In genomic region chr3:184748219-184749135, GRCh38 we compare ENCODE assay signal across 8 cellular contexts. TPM values are rescaled to one million over a fixed set of nuclear protein-coding genes. Genes with fewer than 3 reads are reported as not detected.
A peak's percentile ranks its signal among the peaks of the same experiment; 100 is the strongest.
DNase-seq lines count a peak whose midpoint lies in the region; ATAC-seq and TF ChIP-seq lines count a peak whose summit lies in the region.

No MANE protein-coding gene starts in this region.

- H4K8ac ChIP-seq in neuronal stem cell (ENCODE audit: low read depth, low read length): no peak overlapping the region

- no peak overlapping the region for H2BK12ac ChIP-seq in neuronal stem cell (ENCODE audit: low read length)

- no peak overlapping the region for H3K18ac ChIP-seq in neuronal stem cell (ENCODE audit: low read length)

- H2AFZ ChIP-seq in DND-41 (ENCODE audit: low read depth, low read length) (no peak overlapping the region), neuronal stem cell (ENCODE audit: low read length) (no peak overlapping the region)

- H2BK15ac ChIP-seq in neuronal stem cell (ENCODE audit: low read length): no peak overlapping the region

- no peaks in the 10 kb centered on the region for H3K79me1 ChIP-seq in neuronal stem cell (ENCODE audit: low read depth, low read length)

- no peak overlapping the region for H3K14ac ChIP-seq in neuronal stem cell (ENCODE audit: low read length)

- peak; percentile 31 for TF ChIP-seq CTCF in DND-41 (IDR thresholded peaks at IDR 0.05; ENCODE audit: borderline replicate concordance, extremely low read depth, low read length, poor library complexity, severe bottlenecking)

- no CpG with 5 or more reads among the region's 8 CpGs for WGBS in neuronal stem cell (ENCODE audit: extremely low coverage in 2 of 2, insufficient read length in 2 of 2, insufficient replicate concordance in 1 of 2), 2 donors

- H3K9me3 ChIP-seq in DND-41 (ENCODE audit: insufficient read depth, low read length, severe bottlenecking) (no peaks in the 10 kb centered on the region), neuronal stem cell (replicated peaks in 1 of 2; ENCODE audit: control insufficient read depth in 2 of 2, insufficient read depth in 1 of 2, low read depth in 1 of 2, low read length in 2 of 2) (no peaks in the 10 kb centered on the region)

- no peaks in the 10 kb centered on the region for H3K79me2 ChIP-seq in DND-41 (ENCODE audit: insufficient read depth, low read length)

- H3K4me2 ChIP-seq in DND-41 (ENCODE audit: insufficient read depth, low read length): no peak overlapping the region
- no peak overlapping the region for H3K4me2 ChIP-seq in neuronal stem cell (ENCODE audit: insufficient read depth, low read length, poor library complexity, severe bottlenecking)

- H3K36me3 ChIP-seq in DND-41 (ENCODE audit: insufficient read depth, low read length) (no peaks in the 10 kb centered on the region), neuronal stem cell (replicated peaks in 1 of 2; ENCODE audit: control insufficient read depth in 2 of 2, insufficient read depth in 2 of 2, low read length in 2 of 2) (no peaks in the 10 kb centered on the region)

- no peak overlapping the region for H4K91ac ChIP-seq in neuronal stem cell (ENCODE audit: low read depth, low read length, poor library complexity)

- H3K4me1 ChIP-seq in DND-41 (ENCODE audit: insufficient read depth, low read length): no peaks in the 10 kb centered on the region
- peaks cover 4 to 9% of the 10 kb centered on the region in 2 donors for H3K4me1 ChIP-seq in neuronal stem cell (ENCODE audit: control insufficient read depth in 2 of 2, insufficient read depth in 1 of 2, low read depth in 1 of 2, low read length in 2 of 2)

- H3K9ac ChIP-seq in DND-41 (ENCODE audit: low read depth, low read length) (no peak overlapping the region), neuronal stem cell (ENCODE audit: low read depth, low read length, poor library complexity) (no peak overlapping the region)

- no peak overlapping the region for H3K23ac ChIP-seq in neuronal stem cell (ENCODE audit: low read depth, low read length, poor library complexity)

- H2BK120ac ChIP-seq in neuronal stem cell (ENCODE audit: low read depth, low read length): no peak overlapping the region

- DNase-seq in DND-41 (no peak), NCI-H526 (lab: John Stamatoyannopoulos, UW) (peak; percentile 88 to 95), epithelial cell of prostate (ENCODE audit: low read depth, low spot score) (no peak), neuronal stem cell (ENCODE audit: low spot score) (no peak)
- no peak for DNase-seq in stimulated activated CD4-positive, alpha-beta T cell treated with anti-CD3 and anti-CD28 coated beads, Interleukin-4, amount 100 ng/mL, for 4 hours

- H3K4ac ChIP-seq in neuronal stem cell (ENCODE audit: low read length): no peak overlapping the region

- no peaks in the 10 kb centered on the region for H4K20me1 ChIP-seq in DND-41 (ENCODE audit: insufficient read depth, low read length)

- H3K4me3 ChIP-seq in DND-41 (ENCODE audit: low read depth in 1 of 2, low read length in 2 of 2) (no peak overlapping the region), skin epidermis (no peak overlapping the region), neuronal stem cell (ENCODE audit: low read length in 2 of 2) (no peak overlapping the region)

- H3K27ac ChIP-seq in DND-41 (ENCODE audit: low read length) (no peak overlapping the region), epithelial cell of prostate (peak overlapping the region; percentile 35), skin epidermis (peak overlapping the region in 18 of 21 experiments; percentile 4 to 80 (median 56)), neuronal stem cell (replicated peaks; ENCODE audit: low read length) (no peak overlapping the region)

- no peak overlapping the region for H2AK5ac ChIP-seq in neuronal stem cell (ENCODE audit: low read depth, low read length)

- H2BK5ac ChIP-seq in neuronal stem cell (ENCODE audit: low read length): no peak overlapping the region

- H3K27me3 ChIP-seq in DND-41 (ENCODE audit: insufficient read depth, low read length, poor library complexity): peaks cover 14% of the 10 kb centered on the region
- peaks cover 0 to 27% (median 3%) of the 10 kb centered on the region in 3 experiments for H3K27me3 ChIP-seq in neuronal stem cell (ENCODE audit: control insufficient read depth in 3 of 3, insufficient read depth in 3 of 3, low read depth in 1 of 3, low read length in 3 of 3)

- ATAC-seq in DND-41 (ENCODE audit: insufficient read depth, low read depth) (0 out of 3 replicates have a peak, but pooled peaks have one; percentile 39), GM21529 (IDR thresholded peaks at IDR 0.05; ENCODE audit: unreplicated experiment) (peak; percentile 71), HG03135 (IDR thresholded peaks at IDR 0.05; ENCODE audit: unreplicated experiment) (no peak)

RNA-seq across cellular contexts. Expression of gene MAGEF1, which starts 36.6 kb away (rescaled TPM):
- polyA plus RNA-seq in neuronal stem cell (2013, experiment 1 of 2): 67.9 TPM
- 67.5 TPM for polyA plus RNA-seq in neuronal stem cell (2013, experiment 2 of 2)

Comparison
In these comparisons a context has a peak if more than half of its experiments do, and no peak if none do; other contexts are left out.
1. DNase-seq: peak in NCI-H526 (2 of 2); none in DND-41 (single experiment), epithelial cell of prostate (single experiment), neuronal stem cell (single experiment) and stimulated activated CD4-positive, alpha-beta T cell treated with anti-CD3 and anti-CD28 coated beads, Interleukin-4, amount 100 ng/mL, for 4 hours (0 of 2).
2. H3K27ac ChIP-seq: peak in epithelial cell of prostate (single experiment) and skin epidermis (18 of 21); none in DND-41 (single experiment) and neuronal stem cell (single experiment).